ENCODE assay signal across 14 cellular contexts in genomic region chr2:126665483-126665882, GRCh38. TPM values are rescaled to one million over a fixed set of nuclear protein-coding genes. Genes with fewer than 3 reads are reported as not detected.
DNase-seq lines count a peak whose midpoint lies in the region; ATAC-seq and TF ChIP-seq lines count a peak whose summit lies in the region.
"Had no signal": no experiment of that assay in that cellular context is flagged by ENCODE, and none has a peak within 500 bp of the region (broad histone marks: within the 10 kb centered on the region; RNA-seq: fewer than 3 reads in every experiment).

No MANE protein-coding gene starts in this region.

- no peaks in the 10 kb centered on the region for H3K9me3 Mint-ChIP-seq in activated CD8-positive, alpha-beta memory T cell treated with anti-CD3 and anti-CD28 coated beads, Interleukin-2, amount 10 ng/mL, durations not matched to agents 7 days and 5 days (ENCODE audit: low read depth)
- H3K9me3 Mint-ChIP-seq in glutamatergic neuron (ENCODE audit: unreplicated experiment) = peaks cover 3% of the 10 kb centered on the region

- CTCF ChIA-PET in activated CD8-positive, alpha-beta memory T cell treated with anti-CD3 and anti-CD28 coated beads, Interleukin-2, amount 10 ng/mL, durations not matched to agents 7 days and 5 days (lab: Charles Lee) = interaction anchor here (0.8 to 3.7 kb wide), 2 partner anchors 111 to 137 kb away, joined by 3 to 9 read pairs; no protein-coding TSS in a partner anchor

- no peaks in the 10 kb centered on the region for H3K27me3 Mint-ChIP-seq in activated CD8-positive, alpha-beta memory T cell treated with anti-CD3 and anti-CD28 coated beads, Interleukin-2, amount 10 ng/mL, durations not matched to agents 7 days and 5 days
- H3K27me3 Mint-ChIP-seq in glutamatergic neuron (ENCODE audit: unreplicated experiment) = peaks cover 5% of the 10 kb centered on the region

- H3K27ac Mint-ChIP-seq in activated CD8-positive, alpha-beta memory T cell treated with anti-CD3 and anti-CD28 coated beads, Interleukin-2, amount 10 ng/mL, durations not matched to agents 7 days and 5 days = peak overlapping the region; percentile 62
- no peak overlapping the region for H3K27ac Mint-ChIP-seq in glutamatergic neuron (ENCODE audit: unreplicated experiment)

- intact Hi-C loops in esophagus muscularis mucosa (cut with DNase I) = no loop called here

- H3K27me3 ChIP-seq in SJCRH30 = no peaks in the 10 kb centered on the region
- H3K27me3 ChIP-seq in esophagus muscularis mucosa = no peaks in the 10 kb centered on the region
- no peaks in the 10 kb centered on the region for H3K27me3 ChIP-seq in skeletal muscle tissue (ENCODE audit: control insufficient read depth in 3 of 3, insufficient read depth in 3 of 3, low read length in 3 of 3)

- no peak overlapping the region for H3K4me3 Mint-ChIP-seq in activated CD8-positive, alpha-beta memory T cell treated with anti-CD3 and anti-CD28 coated beads, Interleukin-2, amount 10 ng/mL, durations not matched to agents 7 days and 5 days
- H3K4me3 Mint-ChIP-seq in glutamatergic neuron (ENCODE audit: unreplicated experiment) = no peak overlapping the region

- H3K36me3 Mint-ChIP-seq in activated CD8-positive, alpha-beta memory T cell treated with anti-CD3 and anti-CD28 coated beads, Interleukin-2, amount 10 ng/mL, durations not matched to agents 7 days and 5 days = peaks cover 17% of the 10 kb centered on the region
- no peaks in the 10 kb centered on the region for H3K36me3 Mint-ChIP-seq in glutamatergic neuron (ENCODE audit: unreplicated experiment)

- DNase-seq in activated CD8-positive, alpha-beta memory T cell treated with anti-CD3 and anti-CD28 coated beads, Interleukin-2, amount 10 ng/mL, durations not matched to agents 7 days and 5 days = no peak
- DNase-seq in activated CD8-positive, alpha-beta memory T cell treated with anti-CD3 and anti-CD28 coated beads, Interleukin-2, amount 50 U/mL, for 48 hours = no peak
- no peak for DNase-seq in SJCRH30
- no peak for DNase-seq in esophagus muscularis mucosa (ENCODE audit: extremely low spot score)
- DNase-seq in glutamatergic neuron = no peak
- no peak for DNase-seq in DMS79 (lab: John Stamatoyannopoulos, UW)
- DNase-seq in medulla oblongata (ENCODE audit: extremely low spot score) = no peak
- DNase-seq: cerebellar nuclear complex, NCI-H2029 treated with DMSO at 0.1 percent for 48 hours, NCI-H748 treated with DMSO at 0.1 percent for 48 hours, T1000 had no signal

- TF ChIP-seq CTCF in esophagus muscularis mucosa (IDR thresholded peaks at IDR 0.05) (no peak), glutamatergic neuron (IDR thresholded peaks at IDR 0.05; ENCODE audit: partially characterized antibody, unreplicated experiment) (no peak)

- H3K9ac ChIP-seq in skeletal muscle tissue (ENCODE audit: low read depth in 1 of 3, low read length in 3 of 3) = peak overlapping the region in 1 of 3 donors; percentile 54

- H3K9me3 ChIP-seq in SJCRH30 (replicated peaks) (no peaks in the 10 kb centered on the region), esophagus muscularis mucosa (no peaks in the 10 kb centered on the region), skeletal muscle tissue (ENCODE audit: control insufficient read depth in 3 of 3, low read length in 3 of 3) (no peaks in the 10 kb centered on the region)

- 78% methylated on average over 8 of the region's 9 CpGs for WGBS in esophagus muscularis mucosa

- no peak for TF ChIP-seq POLR2A in esophagus muscularis mucosa (IDR thresholded peaks at IDR 0.05; ENCODE audit: low read depth)

- H3K4me3 ChIP-seq in SJCRH30 (no peak overlapping the region), esophagus muscularis mucosa (no peak overlapping the region), skeletal muscle tissue (ENCODE audit: low read length in 3 of 3) (peak overlapping the region in 1 of 3 donors; percentile 11)

- H3K4me1 ChIP-seq in SJCRH30 (peaks cover 9% of the 10 kb centered on the region), esophagus muscularis mucosa (peaks cover 88 to 100% (median 97%) of the 10 kb centered on the region in 4 donors), skeletal muscle tissue (ENCODE audit: control insufficient read depth in 3 of 3, insufficient read depth in 3 of 3, low read length in 3 of 3) (peaks cover 68 to 80% (median 69%) of the 10 kb centered on the region in 3 donors)

- H3K27ac ChIP-seq in SJCRH30 (peak overlapping the region; percentile 29; the same call in 1 of the 2 replicates), esophagus muscularis mucosa (replicated peaks in 1 of 4) (peak overlapping the region; percentile 59 to 99 (median 82)), skeletal muscle tissue (ENCODE audit: low read depth, low read length) (peak overlapping the region; percentile 29)
- H3K27ac ChIP-seq: epithelial cell of prostate, RWPE1 had no signal

- TF ChIP-seq EP300 in esophagus muscularis mucosa (IDR thresholded peaks at IDR 0.05) = no peak

- H3K4me1 Mint-ChIP-seq in activated CD8-positive, alpha-beta memory T cell treated with anti-CD3 and anti-CD28 coated beads, Interleukin-2, amount 10 ng/mL, durations not matched to agents 7 days and 5 days = peaks cover 64% of the 10 kb centered on the region
- peaks cover 1% of the 10 kb centered on the region for H3K4me1 Mint-ChIP-seq in glutamatergic neuron (ENCODE audit: low read depth, unreplicated experiment)

- no peaks in the 10 kb centered on the region for H3K36me3 ChIP-seq in SJCRH30
- peaks cover 0 to 10% (median 5%) of the 10 kb centered on the region in 4 donors for H3K36me3 ChIP-seq in esophagus muscularis mucosa
- peaks cover 0 to 8% (median 2%) of the 10 kb centered on the region in 3 donors for H3K36me3 ChIP-seq in skeletal muscle tissue (ENCODE audit: control insufficient read depth in 3 of 3, insufficient read depth in 3 of 3, low read length in 3 of 3)

- no peak for ATAC-seq in activated CD8-positive, alpha-beta memory T cell treated with anti-CD3 and anti-CD28 coated beads, Interleukin-2, amount 10 ng/mL, durations not matched to agents 7 days and 5 days

RNA-seq across cellular contexts. Expression of gene GYPC, which starts 9.5 kb away (rescaled TPM):
- total RNA-seq in activated CD8-positive, alpha-beta memory T cell treated with anti-CD3 and anti-CD28 coated beads, Interleukin-2, amount 10 ng/mL, durations not matched to agents 7 days and 5 days = 10 to 100 TPM; 87.6 to 99.8 TPM
- 25.8 and 26.1 TPM in 2 replicates for total RNA-seq in SJCRH30 (2014; rRNA removed; shearing (Covaris generic))
- total RNA-seq in esophagus muscularis mucosa (100 to 1,000 TPM; 119 to 197 (median 167) TPM), skeletal muscle tissue (238 TPM), glutamatergic neuron (ENCODE audit: unreplicated experiment) (2.0 TPM)

Comparison
In these comparisons a context has a peak if more than half of its experiments do, and no peak if none do; other contexts are left out.
1. H3K27ac ChIP-seq: peak in every context shown above with its lines; median percentile 82 in esophagus muscularis mucosa; 29 in SJCRH30; 29 in skeletal muscle tissue.